Comparison of ENCODE assay signal across 8 cellular contexts in genomic region chr21:31290765-31291164, GRCh38.
"Had no signal": no experiment of that assay in that cellular context is flagged by ENCODE, and none has a peak within 500 bp of the region (broad histone marks: within the 10 kb centered on the region; RNA-seq: fewer than 3 reads in every experiment).

No MANE protein-coding gene starts in this region.

- DNase-seq: GM23248, GOT3, H7, HFFc6 had no signal

- H3K27ac Mint-ChIP-seq: HFFc6 had no signal

- H3K4me3 ChIP-seq: GM23248, HAP-1, K562 had no signal

- ATAC-seq: HCT116, HepG2, K562 had no signal

- FAIRE-seq: HepG2, K562 had no signal

- H3K4me3 Mint-ChIP-seq: HFFc6 had no signal
